ENCODE assay signal across 1 cellular context in the genomic region with DNA sequence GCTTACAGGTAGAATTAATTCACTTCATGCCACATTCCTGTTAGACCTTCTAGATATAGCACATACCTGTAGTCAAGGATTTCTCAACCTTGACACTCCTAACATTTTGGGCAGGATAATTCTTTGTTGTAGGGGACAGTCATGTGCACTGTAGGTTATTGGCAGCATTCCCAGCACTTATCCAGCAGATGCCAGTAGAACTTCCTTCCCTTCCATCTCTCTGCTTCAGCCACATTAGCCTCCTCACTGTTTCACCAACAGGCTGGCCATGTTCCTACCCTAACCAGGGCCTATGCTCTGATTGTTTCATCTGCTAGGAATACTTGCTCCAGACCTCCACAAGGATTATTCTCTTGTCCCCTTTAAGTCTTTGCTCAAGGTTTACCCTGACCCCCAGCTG.
TF ChIP-seq lines count a peak whose summit lies in the region.

No MANE protein-coding gene starts in this region.

TF ChIP-seq in GM23338, 12 proteins besides CTCF, POLR2A, EP300 and RAD21 (continued from another document):
- TF ChIP-seq, protein P1, sequence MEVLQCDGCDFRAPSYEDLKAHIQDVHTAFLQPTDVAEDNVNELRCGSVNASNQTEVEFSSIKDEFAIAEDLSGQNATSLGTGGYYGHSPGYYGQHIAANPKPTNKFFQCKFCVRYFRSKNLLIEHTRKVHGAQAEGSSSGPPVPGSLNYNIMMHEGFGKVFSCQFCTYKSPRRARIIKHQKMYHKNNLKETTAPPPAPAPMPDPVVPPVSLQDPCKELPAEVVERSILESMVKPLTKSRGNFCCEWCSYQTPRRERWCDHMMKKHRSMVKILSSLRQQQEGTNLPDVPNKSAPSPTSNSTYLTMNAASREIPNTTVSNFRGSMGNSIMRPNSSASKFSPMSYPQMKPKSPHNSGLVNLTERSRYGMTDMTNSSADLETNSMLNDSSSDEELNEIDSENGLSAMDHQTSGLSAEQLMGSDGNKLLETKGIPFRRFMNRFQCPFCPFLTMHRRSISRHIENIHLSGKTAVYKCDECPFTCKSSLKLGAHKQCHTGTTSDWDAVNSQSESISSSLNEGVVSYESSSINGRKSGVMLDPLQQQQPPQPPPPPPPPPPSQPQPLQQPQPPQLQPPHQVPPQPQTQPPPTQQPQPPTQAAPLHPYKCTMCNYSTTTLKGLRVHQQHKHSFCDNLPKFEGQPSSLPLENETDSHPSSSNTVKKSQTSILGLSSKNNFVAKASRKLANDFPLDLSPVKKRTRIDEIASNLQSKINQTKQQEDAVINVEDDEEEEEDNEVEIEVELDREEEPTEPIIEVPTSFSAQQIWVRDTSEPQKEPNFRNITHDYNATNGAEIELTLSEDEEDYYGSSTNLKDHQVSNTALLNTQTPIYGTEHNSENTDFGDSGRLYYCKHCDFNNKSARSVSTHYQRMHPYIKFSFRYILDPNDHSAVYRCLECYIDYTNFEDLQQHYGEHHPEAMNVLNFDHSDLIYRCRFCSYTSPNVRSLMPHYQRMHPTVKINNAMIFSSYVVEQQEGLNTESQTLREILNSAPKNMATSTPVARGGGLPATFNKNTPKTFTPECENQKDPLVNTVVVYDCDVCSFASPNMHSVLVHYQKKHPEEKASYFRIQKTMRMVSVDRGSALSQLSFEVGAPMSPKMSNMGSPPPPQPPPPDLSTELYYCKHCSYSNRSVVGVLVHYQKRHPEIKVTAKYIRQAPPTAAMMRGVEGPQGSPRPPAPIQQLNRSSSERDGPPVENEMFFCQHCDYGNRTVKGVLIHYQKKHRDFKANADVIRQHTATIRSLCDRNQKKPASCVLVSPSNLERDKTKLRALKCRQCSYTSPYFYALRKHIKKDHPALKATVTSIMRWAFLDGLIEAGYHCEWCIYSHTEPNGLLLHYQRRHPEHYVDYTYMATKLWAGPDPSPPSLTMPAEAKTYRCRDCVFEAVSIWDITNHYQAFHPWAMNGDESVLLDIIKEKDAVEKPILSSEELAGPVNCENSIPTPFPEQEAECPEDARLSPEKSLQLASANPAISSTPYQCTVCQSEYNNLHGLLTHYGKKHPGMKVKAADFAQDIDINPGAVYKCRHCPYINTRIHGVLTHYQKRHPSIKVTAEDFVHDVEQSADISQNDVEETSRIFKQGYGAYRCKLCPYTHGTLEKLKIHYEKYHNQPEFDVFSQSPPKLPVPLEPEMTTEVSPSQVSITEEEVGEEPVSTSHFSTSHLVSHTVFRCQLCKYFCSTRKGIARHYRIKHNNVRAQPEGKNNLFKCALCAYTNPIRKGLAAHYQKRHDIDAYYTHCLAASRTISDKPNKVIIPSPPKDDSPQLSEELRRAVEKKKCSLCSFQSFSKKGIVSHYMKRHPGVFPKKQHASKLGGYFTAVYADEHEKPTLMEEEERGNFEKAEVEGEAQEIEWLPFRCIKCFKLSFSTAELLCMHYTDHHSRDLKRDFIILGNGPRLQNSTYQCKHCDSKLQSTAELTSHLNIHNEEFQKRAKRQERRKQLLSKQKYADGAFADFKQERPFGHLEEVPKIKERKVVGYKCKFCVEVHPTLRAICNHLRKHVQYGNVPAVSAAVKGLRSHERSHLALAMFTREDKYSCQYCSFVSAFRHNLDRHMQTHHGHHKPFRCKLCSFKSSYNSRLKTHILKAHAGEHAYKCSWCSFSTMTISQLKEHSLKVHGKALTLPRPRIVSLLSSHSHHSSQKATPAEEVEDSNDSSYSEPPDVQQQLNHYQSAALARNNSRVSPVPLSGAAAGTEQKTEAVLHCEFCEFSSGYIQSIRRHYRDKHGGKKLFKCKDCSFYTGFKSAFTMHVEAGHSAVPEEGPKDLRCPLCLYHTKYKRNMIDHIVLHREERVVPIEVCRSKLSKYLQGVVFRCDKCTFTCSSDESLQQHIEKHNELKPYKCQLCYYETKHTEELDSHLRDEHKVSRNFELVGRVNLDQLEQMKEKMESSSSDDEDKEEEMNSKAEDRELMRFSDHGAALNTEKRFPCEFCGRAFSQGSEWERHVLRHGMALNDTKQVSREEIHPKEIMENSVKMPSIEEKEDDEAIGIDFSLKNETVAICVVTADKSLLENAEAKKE (CRISPR knock-in tag; IDR thresholded peaks at IDR 0.05), result no peak
- TF ChIP-seq POLR2AphosphoS5 (IDR thresholded peaks at IDR 0.05; ENCODE audit: low read depth) (no peak), CREB1 (CRISPR knock-in tag; IDR thresholded peaks at IDR 0.05; ENCODE audit: low read depth) (no peak), EZH2phosphoT487 (IDR thresholded peaks at IDR 0.05; ENCODE audit: unreplicated experiment) (no peak), JUNB (IDR thresholded peaks at IDR 0.05; ENCODE audit: unreplicated experiment) (no peak), ZNF114 (CRISPR knock-in tag; IDR thresholded peaks at IDR 0.05) (no peak)
- TF ChIP-seq, protein P2, sequence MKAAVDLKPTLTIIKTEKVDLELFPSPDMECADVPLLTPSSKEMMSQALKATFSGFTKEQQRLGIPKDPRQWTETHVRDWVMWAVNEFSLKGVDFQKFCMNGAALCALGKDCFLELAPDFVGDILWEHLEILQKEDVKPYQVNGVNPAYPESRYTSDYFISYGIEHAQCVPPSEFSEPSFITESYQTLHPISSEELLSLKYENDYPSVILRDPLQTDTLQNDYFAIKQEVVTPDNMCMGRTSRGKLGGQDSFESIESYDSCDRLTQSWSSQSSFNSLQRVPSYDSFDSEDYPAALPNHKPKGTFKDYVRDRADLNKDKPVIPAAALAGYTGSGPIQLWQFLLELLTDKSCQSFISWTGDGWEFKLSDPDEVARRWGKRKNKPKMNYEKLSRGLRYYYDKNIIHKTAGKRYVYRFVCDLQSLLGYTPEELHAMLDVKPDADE (IDR thresholded peaks at IDR 0.05), result no peak
- TF ChIP-seq, protein P3, sequence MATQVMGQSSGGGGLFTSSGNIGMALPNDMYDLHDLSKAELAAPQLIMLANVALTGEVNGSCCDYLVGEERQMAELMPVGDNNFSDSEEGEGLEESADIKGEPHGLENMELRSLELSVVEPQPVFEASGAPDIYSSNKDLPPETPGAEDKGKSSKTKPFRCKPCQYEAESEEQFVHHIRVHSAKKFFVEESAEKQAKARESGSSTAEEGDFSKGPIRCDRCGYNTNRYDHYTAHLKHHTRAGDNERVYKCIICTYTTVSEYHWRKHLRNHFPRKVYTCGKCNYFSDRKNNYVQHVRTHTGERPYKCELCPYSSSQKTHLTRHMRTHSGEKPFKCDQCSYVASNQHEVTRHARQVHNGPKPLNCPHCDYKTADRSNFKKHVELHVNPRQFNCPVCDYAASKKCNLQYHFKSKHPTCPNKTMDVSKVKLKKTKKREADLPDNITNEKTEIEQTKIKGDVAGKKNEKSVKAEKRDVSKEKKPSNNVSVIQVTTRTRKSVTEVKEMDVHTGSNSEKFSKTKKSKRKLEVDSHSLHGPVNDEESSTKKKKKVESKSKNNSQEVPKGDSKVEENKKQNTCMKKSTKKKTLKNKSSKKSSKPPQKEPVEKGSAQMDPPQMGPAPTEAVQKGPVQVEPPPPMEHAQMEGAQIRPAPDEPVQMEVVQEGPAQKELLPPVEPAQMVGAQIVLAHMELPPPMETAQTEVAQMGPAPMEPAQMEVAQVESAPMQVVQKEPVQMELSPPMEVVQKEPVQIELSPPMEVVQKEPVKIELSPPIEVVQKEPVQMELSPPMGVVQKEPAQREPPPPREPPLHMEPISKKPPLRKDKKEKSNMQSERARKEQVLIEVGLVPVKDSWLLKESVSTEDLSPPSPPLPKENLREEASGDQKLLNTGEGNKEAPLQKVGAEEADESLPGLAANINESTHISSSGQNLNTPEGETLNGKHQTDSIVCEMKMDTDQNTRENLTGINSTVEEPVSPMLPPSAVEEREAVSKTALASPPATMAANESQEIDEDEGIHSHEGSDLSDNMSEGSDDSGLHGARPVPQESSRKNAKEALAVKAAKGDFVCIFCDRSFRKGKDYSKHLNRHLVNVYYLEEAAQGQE (IDR thresholded peaks at IDR 0.05; ENCODE audit: unreplicated experiment), result no peak
